ENCODE assay signal across 1 cellular context in genomic region chr4:125369098-125369497, GRCh38.
TF ChIP-seq lines count a peak whose summit lies in the region.

No MANE protein-coding gene starts in this region.

TF ChIP-seq in SK-N-SH, 30 proteins besides CTCF, POLR2A, EP300 and RAD21:
- no peak for TF ChIP-seq FOXJ3 (CRISPR knock-in tag; IDR thresholded peaks at IDR 0.05)
- no peak for TF ChIP-seq NRF1 (IDR thresholded peaks at IDR 0.05; ENCODE audit: low read depth, low read length)
- TF ChIP-seq GATA2 (CRISPR knock-in tag; IDR thresholded peaks at IDR 0.05), result no peak
- TF ChIP-seq, protein P1, sequence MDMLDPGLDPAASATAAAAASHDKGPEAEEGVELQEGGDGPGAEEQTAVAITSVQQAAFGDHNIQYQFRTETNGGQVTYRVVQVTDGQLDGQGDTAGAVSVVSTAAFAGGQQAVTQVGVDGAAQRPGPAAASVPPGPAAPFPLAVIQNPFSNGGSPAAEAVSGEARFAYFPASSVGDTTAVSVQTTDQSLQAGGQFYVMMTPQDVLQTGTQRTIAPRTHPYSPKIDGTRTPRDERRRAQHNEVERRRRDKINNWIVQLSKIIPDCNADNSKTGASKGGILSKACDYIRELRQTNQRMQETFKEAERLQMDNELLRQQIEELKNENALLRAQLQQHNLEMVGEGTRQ (IDR thresholded peaks at IDR 0.05; ENCODE audit: borderline replicate concordance, low read depth, low read length), result no peak
- no peak for TF ChIP-seq TAF1 (IDR thresholded peaks at IDR 0.05; ENCODE audit: borderline replicate concordance, low read depth, low read length)
- TF ChIP-seq ELF1 (IDR thresholded peaks at IDR 0.05), result no peak
- no peak for TF ChIP-seq RCOR1 (IDR thresholded peaks at IDR 0.05; ENCODE audit: low read length)
- TF ChIP-seq, protein P2, sequence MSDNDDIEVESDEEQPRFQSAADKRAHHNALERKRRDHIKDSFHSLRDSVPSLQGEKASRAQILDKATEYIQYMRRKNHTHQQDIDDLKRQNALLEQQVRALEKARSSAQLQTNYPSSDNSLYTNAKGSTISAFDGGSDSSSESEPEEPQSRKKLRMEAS (IDR thresholded peaks at IDR 0.05; ENCODE audit: low read depth), result no peak
- no peak for TF ChIP-seq RFX5 (IDR thresholded peaks at IDR 0.05; ENCODE audit: low read length)
- no peak for TF ChIP-seq MEF2A (IDR thresholded peaks at IDR 0.05; ENCODE audit: borderline replicate concordance, low read depth)
- TF ChIP-seq, protein P3, sequence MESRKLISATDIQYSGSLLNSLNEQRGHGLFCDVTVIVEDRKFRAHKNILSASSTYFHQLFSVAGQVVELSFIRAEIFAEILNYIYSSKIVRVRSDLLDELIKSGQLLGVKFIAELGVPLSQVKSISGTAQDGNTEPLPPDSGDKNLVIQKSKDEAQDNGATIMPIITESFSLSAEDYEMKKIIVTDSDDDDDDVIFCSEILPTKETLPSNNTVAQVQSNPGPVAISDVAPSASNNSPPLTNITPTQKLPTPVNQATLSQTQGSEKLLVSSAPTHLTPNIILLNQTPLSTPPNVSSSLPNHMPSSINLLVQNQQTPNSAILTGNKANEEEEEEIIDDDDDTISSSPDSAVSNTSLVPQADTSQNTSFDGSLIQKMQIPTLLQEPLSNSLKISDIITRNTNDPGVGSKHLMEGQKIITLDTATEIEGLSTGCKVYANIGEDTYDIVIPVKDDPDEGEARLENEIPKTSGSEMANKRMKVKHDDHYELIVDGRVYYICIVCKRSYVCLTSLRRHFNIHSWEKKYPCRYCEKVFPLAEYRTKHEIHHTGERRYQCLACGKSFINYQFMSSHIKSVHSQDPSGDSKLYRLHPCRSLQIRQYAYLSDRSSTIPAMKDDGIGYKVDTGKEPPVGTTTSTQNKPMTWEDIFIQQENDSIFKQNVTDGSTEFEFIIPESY (IDR thresholded peaks at IDR 0.05; ENCODE audit: borderline replicate concordance, low read depth), result no peak
- no peak for TF ChIP-seq USF1 (IDR thresholded peaks at IDR 0.05; ENCODE audit: borderline replicate concordance, low read depth)
- TF ChIP-seq SMC3 (IDR thresholded peaks at IDR 0.05; ENCODE audit: low read depth, low read length), result no peak
- TF ChIP-seq CHD2 (IDR thresholded peaks at IDR 0.05; ENCODE audit: low read length, partially characterized antibody), result no peak
- TF ChIP-seq POLR2AphosphoS5 (IDR thresholded peaks at IDR 0.05; ENCODE audit: low read depth, low read length), result no peak
- no peak for TF ChIP-seq GABPA (IDR thresholded peaks at IDR 0.05; ENCODE audit: low read depth)
TF ChIP-seq in SK-N-SH: peak in this region for 0.
